ENCODE assay signal across 9 cellular contexts in the genomic region with DNA sequence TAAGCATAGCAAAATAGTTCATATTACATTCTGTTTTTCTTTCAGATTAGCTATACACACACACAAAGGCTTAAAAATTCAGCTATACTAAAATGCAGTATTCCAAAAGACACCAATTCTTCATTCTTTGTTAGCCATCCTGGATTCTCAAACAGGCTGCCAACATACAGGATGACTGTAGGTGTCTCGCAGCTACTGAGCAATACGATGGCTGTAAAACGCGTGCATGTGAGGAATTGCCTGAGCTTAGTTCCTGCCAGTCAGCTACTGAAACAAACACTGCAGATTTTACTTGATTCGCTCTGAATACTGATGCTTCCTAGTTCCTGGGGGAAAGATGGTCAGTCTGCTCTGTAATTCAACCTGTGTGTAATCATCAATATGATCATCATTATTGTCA. TPM values are rescaled to one million over a fixed set of nuclear protein-coding genes. Genes with fewer than 3 reads are reported as not detected.
A peak's percentile ranks its signal among the peaks of the same experiment; 100 is the strongest.
DNase-seq lines count a peak whose midpoint lies in the region; ATAC-seq and TF ChIP-seq lines count a peak whose summit lies in the region.
"Had no signal": no experiment of that assay in that cellular context is flagged by ENCODE, and none has a peak within 500 bp of the region (broad histone marks: within the 10 kb centered on the region; RNA-seq: fewer than 3 reads in every experiment).

No MANE protein-coding gene starts in this region.

- ATAC-seq in CD4-positive, CD25-positive, alpha-beta regulatory T cell (ENCODE audit: low read depth in 2 of 2), result peak; percentile 40 to 42
- ATAC-seq in GM21825 (IDR thresholded peaks at IDR 0.05; ENCODE audit: unreplicated experiment), result peak; percentile 52
- no peak for ATAC-seq in HG03196 (IDR thresholded peaks at IDR 0.05; ENCODE audit: unreplicated experiment)
- no peak for ATAC-seq in Right ventricle myocardium inferior

- intact Hi-C loops in Right ventricle myocardium inferior (cut with DNase I), result no loop called here

- no peaks in the 10 kb centered on the region for H3K36me3 ChIP-seq in CD4-positive, CD25-positive, alpha-beta regulatory T cell (ENCODE audit: control insufficient read depth, insufficient read depth, low read length)
- H3K36me3 ChIP-seq: thoracic aorta had no signal

- H3K4me3 Mint-ChIP-seq in CD4-positive, CD25-positive, alpha-beta regulatory T cell, result peak overlapping the region in 1 of 4 donors; percentile 3

- no peaks in the 10 kb centered on the region for H3K9me3 ChIP-seq in CD4-positive, CD25-positive, alpha-beta regulatory T cell (ENCODE audit: control insufficient read depth in 2 of 2, low read length in 2 of 2)
- H3K9me3 ChIP-seq: thoracic aorta had no signal

- no peak overlapping the region for H3K27ac ChIP-seq in CD4-positive, CD25-positive, alpha-beta regulatory T cell (ENCODE audit: insufficient read depth, low read length, poor library complexity, severe bottlenecking)
- H3K27ac ChIP-seq: thoracic aorta had no signal

- H3K27ac Mint-ChIP-seq in CD4-positive, CD25-positive, alpha-beta regulatory T cell, result peak overlapping the region in 1 of 3 donors; percentile 20

- H3K36me3 Mint-ChIP-seq in CD4-positive, CD25-positive, alpha-beta regulatory T cell, result no peaks in the 10 kb centered on the region

- peaks cover 11% of the 10 kb centered on the region for H3K27me3 ChIP-seq in CD4-positive, CD25-positive, alpha-beta regulatory T cell (ENCODE audit: control insufficient read depth, insufficient read depth, low read length)

- peaks cover 0 to 6% (median 4%) of the 10 kb centered on the region in 4 donors for H3K4me1 Mint-ChIP-seq in CD4-positive, CD25-positive, alpha-beta regulatory T cell

- no peaks in the 10 kb centered on the region for H3K9me3 Mint-ChIP-seq in CD4-positive, CD25-positive, alpha-beta regulatory T cell

- no peak overlapping the region for H3K4me3 ChIP-seq in CD4-positive, CD25-positive, alpha-beta regulatory T cell (ENCODE audit: low read depth, low read length)
- H3K4me3 ChIP-seq in fibroblast of mammary gland (ENCODE audit: control insufficient read depth, low read depth, low read length), result no peak overlapping the region
- H3K4me3 ChIP-seq: thoracic aorta had no signal

- peaks cover 41% of the 10 kb centered on the region for H3K27me3 Mint-ChIP-seq in CD4-positive, CD25-positive, alpha-beta regulatory T cell

- DNase-seq in CD4-positive, CD25-positive, alpha-beta regulatory T cell, result peak in 1 of 3 donors; percentile 39
- DNase-seq in OCI-M2 (lab: John Stamatoyannopoulos, UW; ENCODE audit: unreplicated experiment), result peak; percentile 79
- peak; percentile 49 for DNase-seq in fibroblast of mammary gland (ENCODE audit: low read depth)
- no peak for DNase-seq in Right ventricle myocardium inferior (ENCODE audit: missing footprints)
- DNase-seq in NCI-H1417 treated with DMSO at 0.1 percent for 48 hours (lab: John Stamatoyannopoulos, UW), result no peak
- no peak for DNase-seq in activated CD4-positive, CD25-positive, alpha-beta regulatory T cell (lab: John Stamatoyannopoulos, UW)

- no peaks in the 10 kb centered on the region for H3K4me1 ChIP-seq in CD4-positive, CD25-positive, alpha-beta regulatory T cell (ENCODE audit: control insufficient read depth, insufficient read depth, low read length, poor library complexity, severe bottlenecking)

- TF ChIP-seq CTCF in fibroblast of mammary gland (conservative IDR thresholded peaks at IDR 0.05; ENCODE audit: control insufficient read depth, insufficient read depth, low read depth, low read length), result peak; percentile 40

RNA-seq across cellular contexts. Expression of a gene that starts 24.7 kb away (rescaled TPM):
- total RNA-seq in CD4-positive, CD25-positive, alpha-beta regulatory T cell, result 249 TPM
- polyA plus RNA-seq in CD4-positive, CD25-positive, alpha-beta regulatory T cell, result 100 to 1,000 TPM; 168 to 223 (median 182) TPM
- 69.1 TPM for total RNA-seq in Right ventricle myocardium inferior

Comparison
In these comparisons a context has a peak if more than half of its experiments do, and no peak if none do; other contexts are left out.
1. ATAC-seq: peak in CD4-positive, CD25-positive, alpha-beta regulatory T cell (2 of 2) and GM21825 (single experiment); none in HG03196 (single experiment) and Right ventricle myocardium inferior (single experiment).
2. DNase-seq: peak in OCI-M2 (single experiment) and fibroblast of mammary gland (single experiment); none in Right ventricle myocardium inferior (single experiment), NCI-H1417 treated with DMSO at 0.1 percent for 48 hours (single experiment) and activated CD4-positive, CD25-positive, alpha-beta regulatory T cell (0 of 4).